17 cellular contexts compared by ENCODE assay signal in genomic region chr3:138124188-138124587, GRCh38. TPM values are rescaled to one million over a fixed set of nuclear protein-coding genes. Genes with fewer than 3 reads are reported as not detected.
DNase-seq lines count a peak whose midpoint lies in the region; ATAC-seq and TF ChIP-seq lines count a peak whose summit lies in the region.
"Had no signal": no experiment of that assay in that cellular context is flagged by ENCODE, and none has a peak within 500 bp of the region (broad histone marks: within the 10 kb centered on the region; RNA-seq: fewer than 3 reads in every experiment).

No MANE protein-coding gene starts in this region.

- H3K9me3 Mint-ChIP-seq in activated CD8-positive, alpha-beta T cell treated with anti-CD3 and anti-CD28 coated beads for 36 hours, result peaks cover 1% of the 10 kb centered on the region
- H3K9me3 Mint-ChIP-seq in activated T-cell treated with anti-CD3 and anti-CD28 coated beads, Interleukin-2, amount 50 U/mL, for 72 hours, result no peaks in the 10 kb centered on the region
- H3K9me3 Mint-ChIP-seq: CD8-positive, alpha-beta T cell; HFFc6 had no signal

- H3K27me3 ChIP-seq in skeletal muscle satellite cell (ENCODE audit: control insufficient read depth, insufficient read depth, low read length), result no peaks in the 10 kb centered on the region

- POLR2A ChIA-PET in activated CD8-positive, alpha-beta T cell treated with anti-CD3 and anti-CD28 coated beads for 36 hours (lab: Charles Lee), result no interaction called here

- H3K9ac ChIP-seq in skeletal muscle satellite cell (ENCODE audit: low read depth, low read length), result no peak overlapping the region

- H3K36me3 ChIP-seq in skeletal muscle satellite cell (ENCODE audit: insufficient read depth, low read length), result no peaks in the 10 kb centered on the region

- H3K9me3 ChIP-seq in skeletal muscle satellite cell (replicated peaks; ENCODE audit: low read length), result no peaks in the 10 kb centered on the region

- no peak for TF ChIP-seq CTCF in activated CD8-positive, alpha-beta T cell treated with anti-CD3 and anti-CD28 coated beads for 36 hours (IDR thresholded peaks at IDR 0.05)

- H3K36me3 Mint-ChIP-seq in activated CD8-positive, alpha-beta T cell treated with anti-CD3 and anti-CD28 coated beads for 36 hours (ENCODE audit: low read depth), result no peaks in the 10 kb centered on the region
- no peaks in the 10 kb centered on the region for H3K36me3 Mint-ChIP-seq in activated T-cell treated with anti-CD3 and anti-CD28 coated beads, Interleukin-2, amount 50 U/mL, for 72 hours (ENCODE audit: insufficient read depth in 2 of 2)
- H3K36me3 Mint-ChIP-seq: CD8-positive, alpha-beta T cell had no signal

- ATAC-seq in left lobe of liver, result peak; percentile 21
- no peak for ATAC-seq in Right ventricle myocardium superior (ENCODE audit: poor library complexity)
- no peak for ATAC-seq in activated CD8-positive, alpha-beta T cell treated with anti-CD3 and anti-CD28 coated beads for 36 hours
- no peak for ATAC-seq in activated T-cell treated with anti-CD3 and anti-CD28 coated beads, Interleukin-2, amount 50 U/mL, for 72 hours (replicated peaks in 1 of 2)
- ATAC-seq: CD8-positive, alpha-beta T cell had no signal

- peaks cover 20% of the 10 kb centered on the region for H3K4me1 ChIP-seq in skeletal muscle satellite cell (ENCODE audit: control insufficient read depth, insufficient read depth, low read length)

- DNase-seq in CD1c-positive myeloid dendritic cell (ENCODE audit: extremely low spot score), result peak; percentile 53
- DNase-seq in MV-4-11 (lab: John Stamatoyannopoulos, UW), result peak; percentile 2
- no peak for DNase-seq in left lobe of liver (ENCODE audit: low spot score)
- DNase-seq in Right ventricle myocardium superior, result no peak
- no peak for DNase-seq in activated CD8-positive, alpha-beta T cell treated with anti-CD3 and anti-CD28 coated beads for 36 hours
- no peak for DNase-seq in activated T-cell treated with anti-CD3 and anti-CD28 coated beads, Interleukin-2, amount 50 U/mL, for 72 hours
- DNase-seq: C1 segment of cervical spinal cord; CD8-positive, alpha-beta T cell; COR-L47; DMS53; GF-D8; HCEC 1CT; HFFc6 had no signal

- H3K27ac Mint-ChIP-seq in activated CD8-positive, alpha-beta T cell treated with anti-CD3 and anti-CD28 coated beads for 36 hours, result no peak overlapping the region
- no peak overlapping the region for H3K27ac Mint-ChIP-seq in activated T-cell treated with anti-CD3 and anti-CD28 coated beads, Interleukin-2, amount 50 U/mL, for 72 hours
- H3K27ac Mint-ChIP-seq: B cell; CD8-positive, alpha-beta T cell; HFFc6; IgD-negative memory B cell had no signal

- H3K4me3 Mint-ChIP-seq in activated CD8-positive, alpha-beta T cell treated with anti-CD3 and anti-CD28 coated beads for 36 hours, result no peak overlapping the region
- H3K4me3 Mint-ChIP-seq in activated T-cell treated with anti-CD3 and anti-CD28 coated beads, Interleukin-2, amount 50 U/mL, for 72 hours, result no peak overlapping the region
- H3K4me3 Mint-ChIP-seq: B cell; CD8-positive, alpha-beta T cell; HFFc6; IgD-negative memory B cell had no signal

- H3K4me2 ChIP-seq in skeletal muscle satellite cell (ENCODE audit: low read length), result peak overlapping the region; percentile 77

- intact Hi-C loops in Right ventricle myocardium superior (cut with DNase I), result no loop called here
- intact Hi-C loops in activated CD8-positive, alpha-beta T cell treated with anti-CD3 and anti-CD28 coated beads for 36 hours (cut with micrococcal nuclease), result no loop called here

- H3K4me3 ChIP-seq in skeletal muscle satellite cell (ENCODE audit: low read length), result peak overlapping the region; percentile 52

- peaks cover 6% of the 10 kb centered on the region for H3K27me3 Mint-ChIP-seq in activated CD8-positive, alpha-beta T cell treated with anti-CD3 and anti-CD28 coated beads for 36 hours
- peaks cover 11% of the 10 kb centered on the region for H3K27me3 Mint-ChIP-seq in activated T-cell treated with anti-CD3 and anti-CD28 coated beads, Interleukin-2, amount 50 U/mL, for 72 hours (ENCODE audit: low read depth)

- CTCF ChIA-PET in activated CD8-positive, alpha-beta T cell treated with anti-CD3 and anti-CD28 coated beads for 36 hours (lab: Charles Lee), result no interaction called here

- no peaks in the 10 kb centered on the region for H3K4me1 Mint-ChIP-seq in activated CD8-positive, alpha-beta T cell treated with anti-CD3 and anti-CD28 coated beads for 36 hours (ENCODE audit: low read depth)
- no peaks in the 10 kb centered on the region for H3K4me1 Mint-ChIP-seq in activated T-cell treated with anti-CD3 and anti-CD28 coated beads, Interleukin-2, amount 50 U/mL, for 72 hours (ENCODE audit: low read depth)
- H3K4me1 Mint-ChIP-seq: B cell had no signal

RNA-seq across cellular contexts. Expression of gene A4GNT, which starts 8.0 kb away (rescaled TPM):
- total RNA-seq in left lobe of liver (not detected), Right ventricle myocardium superior (not detected)
- not detected in 2 replicates for total RNA-seq in skeletal muscle satellite cell (2012; rRNA removed)
- total RNA-seq in activated CD8-positive, alpha-beta T cell treated with anti-CD3 and anti-CD28 coated beads for 36 hours, result not detected
- not detected for total RNA-seq in activated T-cell treated with anti-CD3 and anti-CD28 coated beads, Interleukin-2, amount 50 U/mL, for 72 hours
- total RNA-seq: B cell; CD8-positive, alpha-beta T cell; H4; HFFc6 had no signal

RNA-seq across cellular contexts. Expression of gene DZIP1L, which starts 8.8 kb away (rescaled TPM):
- total RNA-seq in left lobe of liver (1.6 TPM), Right ventricle myocardium superior (4.1 TPM)
- total RNA-seq in skeletal muscle satellite cell (2012; rRNA removed), result 18.3 and 21.8 TPM in 2 replicates
- total RNA-seq in activated CD8-positive, alpha-beta T cell treated with anti-CD3 and anti-CD28 coated beads for 36 hours, result not detected
- total RNA-seq in activated T-cell treated with anti-CD3 and anti-CD28 coated beads, Interleukin-2, amount 50 U/mL, for 72 hours, result under 1 TPM; 0.23 to 0.46 TPM
- total RNA-seq: B cell; CD8-positive, alpha-beta T cell had no signal

RNA-seq across cellular contexts. Expression of gene DBR1, which starts 50.5 kb away (rescaled TPM):
- total RNA-seq in left lobe of liver (5.6 TPM), Right ventricle myocardium superior (8.3 TPM)
- total RNA-seq in skeletal muscle satellite cell (2012; rRNA removed), result 13.7 and 15.7 TPM in 2 replicates
- total RNA-seq in activated CD8-positive, alpha-beta T cell treated with anti-CD3 and anti-CD28 coated beads for 36 hours, result 10 to 100 TPM; 21.2 to 22.7 TPM
- total RNA-seq in activated T-cell treated with anti-CD3 and anti-CD28 coated beads, Interleukin-2, amount 50 U/mL, for 72 hours, result 10 to 100 TPM; 22.0 TPM

Comparison
In these comparisons a context has a peak if more than half of its experiments do, and no peak if none do; other contexts are left out.
1. DNase-seq: peak in CD1c-positive myeloid dendritic cell (single experiment) and MV-4-11 (single experiment); none in left lobe of liver (single experiment), Right ventricle myocardium superior (single experiment), activated CD8-positive, alpha-beta T cell treated with anti-CD3 and anti-CD28 coated beads for 36 hours (single experiment) and activated T-cell treated with anti-CD3 and anti-CD28 coated beads, Interleukin-2, amount 50 U/mL, for 72 hours (0 of 2).